Comparison of ENCODE assay signal across 10 cellular contexts in the genomic region with DNA sequence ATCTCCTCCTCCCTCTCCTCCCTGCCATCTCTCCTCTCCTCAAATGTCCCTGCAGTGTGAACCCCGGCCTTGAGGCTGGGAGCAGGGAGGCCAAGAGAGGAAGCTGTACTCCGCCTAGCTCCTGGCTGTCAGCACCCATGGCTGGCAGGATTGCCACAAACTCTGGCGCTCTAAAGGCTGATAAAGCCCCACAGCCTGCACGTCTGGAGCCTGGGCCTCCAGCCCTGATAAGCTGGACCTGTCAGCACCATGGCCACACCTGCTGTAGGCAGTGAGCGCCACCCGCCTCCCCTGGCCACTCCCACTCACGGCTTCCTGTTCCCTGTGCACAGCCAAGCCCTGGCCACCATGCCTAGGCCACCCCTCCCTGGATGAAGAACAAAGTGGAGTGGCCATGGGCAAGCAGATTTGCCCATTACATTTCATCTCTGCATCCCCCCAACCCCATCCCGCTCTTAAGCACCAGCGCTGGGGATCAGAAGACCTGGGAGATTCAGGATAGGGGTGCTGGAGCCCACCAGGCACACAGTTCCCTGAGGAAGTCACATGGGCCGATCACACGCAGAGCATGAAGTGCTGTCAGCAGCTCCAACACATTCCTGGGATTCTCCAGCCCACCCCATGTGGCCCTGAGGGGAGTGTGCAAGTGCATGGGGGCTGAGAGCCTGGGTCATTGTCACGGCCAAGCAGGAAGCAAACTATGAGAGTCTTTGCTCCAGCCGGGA. TPM values are rescaled to one million over a fixed set of nuclear protein-coding genes. Genes with fewer than 3 reads are reported as not detected.
DNase-seq lines count a peak whose midpoint lies in the region; ATAC-seq, FAIRE-seq and TF ChIP-seq lines count a peak whose summit lies in the region.
"Had no signal": no experiment of that assay in that cellular context is flagged by ENCODE, and none has a peak within 500 bp of the region (broad histone marks: within the 10 kb centered on the region; RNA-seq: fewer than 3 reads in every experiment).

No MANE protein-coding gene starts in this region.

- H3K27ac ChIP-seq in H1 (ENCODE audit: low read depth, low read length) = no peak overlapping the region
- H3K27ac ChIP-seq in effector memory CD4-positive, alpha-beta T cell (ENCODE audit: insufficient read depth, low read length, poor library complexity, severe bottlenecking) = no peak overlapping the region

- FAIRE-seq in H1 (lab: Jason Lieb, UNC) = peak; percentile 48

- H3K79me1 ChIP-seq in H1 (ENCODE audit: low read depth, low read length) = no peaks in the 10 kb centered on the region

- TF ChIP-seq RAD21 in H1 (IDR thresholded peaks at IDR 0.05 in 1 of 2, conservative IDR thresholded peaks at IDR 0.05 in 1 of 2; ENCODE audit: low read depth in 2 of 2, low read length in 2 of 2) = no peak

- H2BK20ac ChIP-seq in H1 (ENCODE audit: low read length) = peak overlapping the region; percentile 43; the same call in 1 of the 2 replicates

- H3K27me3 ChIP-seq in H1 (replicated peaks in 1 of 4; ENCODE audit: control insufficient read depth in 3 of 4, extremely low read depth in 1 of 4, insufficient read depth in 3 of 4, low read length in 3 of 4) = no peaks in the 10 kb centered on the region
- no peaks in the 10 kb centered on the region for H3K27me3 ChIP-seq in effector memory CD4-positive, alpha-beta T cell (replicated peaks; ENCODE audit: control insufficient read depth, insufficient read depth, low read length, poor library complexity, severe bottlenecking)

- H3K4me1 Mint-ChIP-seq in nephron progenitor cell = peaks cover 52% of the 10 kb centered on the region

- WGBS in H1 (ENCODE audit: extremely low coverage in 1 of 2, insufficient coverage in 1 of 2, insufficient read length in 1 of 2, insufficient replicate concordance in 2 of 2, low coverage in 1 of 2, low lambda C conversion rate in 2 of 2, missing lambda C conversion rate in 1 of 2), 2 experiments = 64% methylated on average over 13 of the region's 13 CpGs; no CpG with 5 or more reads in 1 of the 2 experiments

- no peak overlapping the region for H3K27ac Mint-ChIP-seq in nephron progenitor cell
- H3K27ac Mint-ChIP-seq: effector memory CD8-positive, alpha-beta T cell had no signal

- no peaks in the 10 kb centered on the region for H3K36me3 ChIP-seq in H1 (ENCODE audit: control insufficient read depth in 2 of 4, insufficient read depth in 4 of 4, low read length in 3 of 4)
- no peaks in the 10 kb centered on the region for H3K36me3 ChIP-seq in effector memory CD4-positive, alpha-beta T cell (ENCODE audit: control insufficient read depth, insufficient read depth, low read length)

- H3K4me3 Mint-ChIP-seq in nephron progenitor cell = peak overlapping the region; percentile 9
- H3K4me3 Mint-ChIP-seq: effector memory CD8-positive, alpha-beta T cell had no signal

- no peak overlapping the region for H3K56ac ChIP-seq in H1 (replicated peaks; ENCODE audit: insufficient read length, low read depth, low read length)

- H2BK15ac ChIP-seq in H1 (ENCODE audit: low read length) = no peak overlapping the region

- TF ChIP-seq CTCF in H1 (IDR thresholded peaks at IDR 0.05; ENCODE audit: control extremely low read depth in 1 of 3, insufficient read depth in 1 of 3, low read depth in 1 of 3, low read length in 3 of 3) (no peak), nephron progenitor cell (IDR thresholded peaks at IDR 0.05) (no peak), GM10248 (IDR thresholded peaks at IDR 0.05; ENCODE audit: control extremely low read depth, extremely low read depth, low read depth, missing control alignments) (no peak)

- CTCF ChIA-PET in H1 (lab: Charles Lee; ENCODE audit: partially characterized antibody) (interaction anchor here (0.5 to 6.2 kb wide), 10 partner anchors 9 to 71 kb away, joined by 3 to 46 read pairs (median 8); no protein-coding TSS in a partner anchor), GM10248 (lab: Yijun Ruan, JAX) (no interaction called here)

- H4K91ac ChIP-seq in H1 (replicated peaks; ENCODE audit: insufficient read length, low read length) = no peak overlapping the region

- H3K79me2 ChIP-seq in H1 (ENCODE audit: control insufficient read depth in 1 of 2, insufficient read depth in 2 of 2, low read length in 2 of 2) = no peaks in the 10 kb centered on the region

- peak; percentile 78 for DNase-seq in ELF-1 (ENCODE audit: low read depth, low spot score)
- peak; percentile 83 for DNase-seq in NCI-H226
- DNase-seq in H1 (ENCODE audit: low read depth in 1 of 2, low spot score in 2 of 2) = no peak
- no peak for DNase-seq in nephron progenitor cell
- no peak for DNase-seq in GM10248 (ENCODE audit: extremely low spot score)
- DNase-seq in effector memory CD4-positive, alpha-beta T cell = no peak
- DNase-seq: effector memory CD8-positive, alpha-beta T cell; NCI-H1105 had no signal

- H3K4ac ChIP-seq in H1 (replicated peaks; ENCODE audit: insufficient read length, low read depth, low read length) = no peak overlapping the region

- H3K9ac ChIP-seq in H1 (replicated peaks in 1 of 4; ENCODE audit: extremely low read depth in 1 of 4, low read depth in 3 of 4, low read length in 3 of 4) = no peak overlapping the region

- H2AFZ ChIP-seq in H1 (ENCODE audit: low read length) = peak overlapping the region; percentile 7; the same call in 1 of the 2 replicates

- peak overlapping the region; percentile 66; the same call in 1 of the 2 replicates for H4K8ac ChIP-seq in H1 (ENCODE audit: extremely low read depth, insufficient read depth, low read length)

- H4K5ac ChIP-seq in H1 (ENCODE audit: insufficient read length, low read depth, low read length) = no peak overlapping the region

- H3K18ac ChIP-seq in H1 (ENCODE audit: extremely low read depth, low read length) = no peak overlapping the region

- no peaks in the 10 kb centered on the region for H4K20me1 ChIP-seq in H1 (replicated peaks in 1 of 2; ENCODE audit: control insufficient read depth in 1 of 2, insufficient read depth in 2 of 2, low read length in 2 of 2)

- no peaks in the 10 kb centered on the region for H3K9me3 Mint-ChIP-seq in nephron progenitor cell
- H3K9me3 Mint-ChIP-seq: effector memory CD8-positive, alpha-beta T cell had no signal

- no peak overlapping the region for H3K14ac ChIP-seq in H1 (ENCODE audit: insufficient read length)

- H3K4me2 ChIP-seq in H1 (ENCODE audit: insufficient read depth in 1 of 2, low read depth in 2 of 2, low read length in 2 of 2) = peak overlapping the region in 1 of 2 experiments; percentile 44; a peak in 1 of 4 replicates

- TF ChIP-seq POLR2A in H1 (IDR thresholded peaks at IDR 0.05; ENCODE audit: control extremely low read depth in 1 of 2, low read depth in 2 of 2, low read length in 2 of 2) = no peak

- H2BK5ac ChIP-seq in H1 (ENCODE audit: low read depth, low read length) = peak overlapping the region; percentile 64; the same call in 1 of the 2 replicates

- H3K4me3 ChIP-seq in H1 (ENCODE audit: extremely low read depth in 1 of 4, insufficient read depth in 2 of 4, low read depth in 3 of 4, low read length in 4 of 4) = no peak overlapping the region
- no peak overlapping the region for H3K4me3 ChIP-seq in effector memory CD4-positive, alpha-beta T cell (ENCODE audit: insufficient read depth, low read depth, low read length, poor library complexity, severe bottlenecking)

- H3K9me3 ChIP-seq in H1 (ENCODE audit: insufficient read depth in 2 of 2, low read depth in 1 of 2, low read length in 1 of 2) = peaks cover 0 to 2% of the 10 kb centered on the region in 2 experiments; a peak in 2 of 4 replicates
- no peaks in the 10 kb centered on the region for H3K9me3 ChIP-seq in effector memory CD4-positive, alpha-beta T cell (ENCODE audit: control insufficient read depth, low read length)

- no peak for TF ChIP-seq EP300 in H1 (IDR thresholded peaks at IDR 0.05; ENCODE audit: borderline replicate concordance in 1 of 2, low read depth in 2 of 2, low read length in 2 of 2)

- H3K23ac ChIP-seq in H1 (ENCODE audit: insufficient read length) = no peak overlapping the region

- ATAC-seq in GM21381 (IDR thresholded peaks at IDR 0.05; ENCODE audit: unreplicated experiment) (no peak), GM21723 (IDR thresholded peaks at IDR 0.05; ENCODE audit: unreplicated experiment) (no peak)
- ATAC-seq: effector memory CD8-positive, alpha-beta T cell had no signal

- 0 out of 2 replicates have a peak overlapping the region, but pooled peaks have one; percentile 19 for H2AK5ac ChIP-seq in H1 (ENCODE audit: low read depth, low read length)

- POLR2A ChIA-PET in H1 (lab: Charles Lee; ENCODE audit: partially characterized antibody) = interaction anchor here (0.6 to 9.5 kb wide), 6 partner anchors 10 to 230 kb away, joined by 3 to 109 read pairs (median 4); no protein-coding TSS in a partner anchor
- POLR2A ChIA-PET in GM10248 (lab: Yijun Ruan, JAX) = no interaction called here

- H2BK12ac ChIP-seq in H1 (ENCODE audit: low read depth, low read length) = peak overlapping the region; percentile 10; the same call in 1 of the 2 replicates

- no peaks in the 10 kb centered on the region for H3K36me3 Mint-ChIP-seq in nephron progenitor cell (ENCODE audit: low read depth)

- H3K27me3 Mint-ChIP-seq in nephron progenitor cell (ENCODE audit: low read depth, poor library complexity) = peaks cover 15% of the 10 kb centered on the region

- H2BK120ac ChIP-seq in H1 (replicated peaks; ENCODE audit: low read depth, low read length) = no peak overlapping the region

- H3K4me1 ChIP-seq in H1 (replicated peaks in 1 of 4; ENCODE audit: control insufficient read depth in 3 of 4, insufficient read depth in 4 of 4, low read length in 3 of 4) = peaks cover 0 to 10% (median 8%) of the 10 kb centered on the region in 4 experiments; a peak in 6 of 7 replicates
- H3K4me1 ChIP-seq in effector memory CD4-positive, alpha-beta T cell (ENCODE audit: control insufficient read depth, insufficient read depth, low read length, poor library complexity, severe bottlenecking) = no peaks in the 10 kb centered on the region

- no peaks in the 10 kb centered on the region for H3K23me2 ChIP-seq in H1 (ENCODE audit: low read depth, low read length)

RNA-seq across cellular contexts. Expression of gene NPPB, which starts 24.2 kb away (rescaled TPM):
- total RNA-seq in H1 (2021; fragmentation: NEBNext Ultra II Directional; extraction: Animal tissue kit (Norgen Biotek cat#: 25700)) = 0.91 and 1.2 TPM in 2 replicates
- polyA plus RNA-seq in H1 (2011; rRNA removed) = 0.36 and 0.77 TPM in 2 replicates
- polyA plus RNA-seq in H1 (2011; cell fraction: cytosol; rRNA removed) = 0.18 TPM
- polyA plus RNA-seq in H1 (2011; cell fraction: nucleus; rRNA removed) = 0.19 TPM
- polyA plus RNA-seq in H1 (2012, experiment 1 of 2) = 0.27 to 0.49 TPM in 2 of 4 replicates, not detected in the others
- polyA plus RNA-seq in H1 (2012, experiment 2 of 2) = 0.67 TPM
- polyA plus RNA-seq in H1 (2013, experiment 1 of 2) = 1.8 TPM
- polyA plus RNA-seq in H1 (2013, experiment 2 of 2) = 2.2 TPM
- not detected in 2 replicates for polyA minus RNA-seq in H1 (2011; rRNA and poly(A)+ RNA removed)
- not detected for polyA minus RNA-seq in H1 (2011; cell fraction: cytosol; rRNA and poly(A)+ RNA removed)
- polyA minus RNA-seq in H1 (2011; cell fraction: nucleus; rRNA and poly(A)+ RNA removed) = not detected

RNA-seq across cellular contexts. Expression of gene NPPA, which starts 35.4 kb away (rescaled TPM):
- total RNA-seq in H1 (2021; fragmentation: NEBNext Ultra II Directional; extraction: Animal tissue kit (Norgen Biotek cat#: 25700)) = not detected in 2 replicates
- polyA plus RNA-seq in H1 (2011; rRNA removed) = not detected in 2 replicates
- polyA plus RNA-seq in H1 (2011; cell fraction: cytosol; rRNA removed) = not detected
- not detected for polyA plus RNA-seq in H1 (2011; cell fraction: nucleus; rRNA removed)
- 0.28 to 0.62 TPM in 2 of 4 replicates, not detected in the others for polyA plus RNA-seq in H1 (2012, experiment 1 of 2)
- not detected for polyA plus RNA-seq in H1 (2012, experiment 2 of 2)
- not detected for polyA plus RNA-seq in H1 (2013, experiment 1 of 2)
- polyA plus RNA-seq in H1 (2013, experiment 2 of 2) = not detected
- not detected in 2 replicates for polyA minus RNA-seq in H1 (2011; rRNA and poly(A)+ RNA removed)
- not detected for polyA minus RNA-seq in H1 (2011; cell fraction: cytosol; rRNA and poly(A)+ RNA removed)
- not detected for polyA minus RNA-seq in H1 (2011; cell fraction: nucleus; rRNA and poly(A)+ RNA removed)

RNA-seq across cellular contexts. Expression of gene KIAA2013, which starts 43.3 kb away (rescaled TPM):
- total RNA-seq in H1 (2021; fragmentation: NEBNext Ultra II Directional; extraction: Animal tissue kit (Norgen Biotek cat#: 25700)) = 37.9 and 38.8 TPM in 2 replicates
- 114 and 120 TPM in 2 replicates for polyA plus RNA-seq in H1 (2011; rRNA removed)
- 76.1 TPM for polyA plus RNA-seq in H1 (2011; cell fraction: cytosol; rRNA removed)
- polyA plus RNA-seq in H1 (2011; cell fraction: nucleus; rRNA removed) = 74.5 TPM
- 19.4 to 35.8 TPM (median 34.2 TPM) in 4 replicates for polyA plus RNA-seq in H1 (2012, experiment 1 of 2)
- 38.0 TPM for polyA plus RNA-seq in H1 (2012, experiment 2 of 2)
- polyA plus RNA-seq in H1 (2013, experiment 1 of 2) = 43.1 TPM
- 43.5 TPM for polyA plus RNA-seq in H1 (2013, experiment 2 of 2)
- polyA minus RNA-seq in H1 (2011; rRNA and poly(A)+ RNA removed) = 28.4 and 31.5 TPM in 2 replicates
- 36.6 TPM for polyA minus RNA-seq in H1 (2011; cell fraction: cytosol; rRNA and poly(A)+ RNA removed)
- polyA minus RNA-seq in H1 (2011; cell fraction: nucleus; rRNA and poly(A)+ RNA removed) = 25.4 TPM

RNA-seq across cellular contexts. Expression of gene PLOD1, which starts 51.5 kb away (rescaled TPM):
- total RNA-seq in H1 (2021; fragmentation: NEBNext Ultra II Directional; extraction: Animal tissue kit (Norgen Biotek cat#: 25700)) = 44.9 and 53.4 TPM in 2 replicates
- polyA plus RNA-seq in H1 (2011; rRNA removed) = 51.8 and 68.5 TPM in 2 replicates
- 54.5 TPM for polyA plus RNA-seq in H1 (2011; cell fraction: cytosol; rRNA removed)
- polyA plus RNA-seq in H1 (2011; cell fraction: nucleus; rRNA removed) = 96.5 TPM
- polyA plus RNA-seq in H1 (2012, experiment 1 of 2) = 46.1 to 58.1 TPM (median 50.2 TPM) in 4 replicates
- 47.5 TPM for polyA plus RNA-seq in H1 (2012, experiment 2 of 2)
- 89.8 TPM for polyA plus RNA-seq in H1 (2013, experiment 1 of 2)
- polyA plus RNA-seq in H1 (2013, experiment 2 of 2) = 82.9 TPM
- polyA minus RNA-seq in H1 (2011; rRNA and poly(A)+ RNA removed) = 45.0 and 47.6 TPM in 2 replicates
- 55.1 TPM for polyA minus RNA-seq in H1 (2011; cell fraction: cytosol; rRNA and poly(A)+ RNA removed)
- 24.3 TPM for polyA minus RNA-seq in H1 (2011; cell fraction: nucleus; rRNA and poly(A)+ RNA removed)

Comparison
In these comparisons a context has a peak if more than half of its experiments do, and no peak if none do; other contexts are left out.
1. DNase-seq: peak in ELF-1 (single experiment) and NCI-H226 (single experiment); none in H1 (0 of 2), nephron progenitor cell (single experiment), GM10248 (single experiment) and effector memory CD4-positive, alpha-beta T cell (0 of 3).